Comparison of ENCODE assay signal across 17 cellular contexts in genomic region chr17:9465216-9465921, GRCh38.
DNase-seq lines count a peak whose midpoint lies in the region; ATAC-seq and TF ChIP-seq lines count a peak whose summit lies in the region.
"Had no signal": no experiment of that assay in that cellular context is flagged by ENCODE, and none has a peak within 500 bp of the region (broad histone marks: within the 10 kb centered on the region; RNA-seq: fewer than 3 reads in every experiment).

No MANE protein-coding gene starts in this region.

- intact Hi-C loops in esophagus squamous epithelium (cut with DNase I), result no loop called here

- no peak overlapping the region for H3K4me3 Mint-ChIP-seq in nephron progenitor cell
- H3K4me3 Mint-ChIP-seq: stimulated activated effector memory CD8-positive, alpha-beta T cell treated with anti-CD3 and anti-CD28 coated beads, Interleukin-12 subunit alpha, Interleukin-12 subunit beta, amount 100 ng/mL, for 72 hours had no signal

- H3K4me1 Mint-ChIP-seq in nephron progenitor cell, result peaks cover 15% of the 10 kb centered on the region

- H3K27me3 ChIP-seq in esophagus squamous epithelium, result no peaks in the 10 kb centered on the region
- H3K27me3 ChIP-seq: colonic mucosa had no signal

- DNase-seq in Ammon's horn (ENCODE audit: low spot score) (peak; percentile 19), NCI-H1694 (lab: John Stamatoyannopoulos, UW) (peak; percentile 1), esophagus squamous epithelium (lab: John Stamatoyannopoulos, UW) (no peak), nephron progenitor cell (no peak), NCI-H128 (lab: John Stamatoyannopoulos, UW; ENCODE audit: unreplicated experiment) (no peak), middle frontal gyrus (ENCODE audit: extremely low spot score, low spot score) (no peak)
- DNase-seq: activated CD4-positive, alpha-beta T cell treated with anti-CD3 and anti-CD28 coated beads, Interleukin-2, amount 50 U/mL, for 1 hour; activated gamma-delta T cell treated with Interleukin-2 at 50 U/mL for 16 hours; Calu3; colonic mucosa; stimulated activated CD4-positive, alpha-beta T cell treated with anti-CD3 and anti-CD28 coated beads, Interleukin-1b, Interleukin-23, amount 100 ng/mL, for 48 hours; T-helper 1 cell had no signal

- 55 to 58% methylated on average over 16 of the region's 16 CpGs for WGBS in esophagus squamous epithelium, 2 donors

- peaks cover 0 to 19% (median 0%) of the 10 kb centered on the region in 3 donors for H3K4me1 ChIP-seq in esophagus squamous epithelium
- H3K4me1 ChIP-seq: colonic mucosa, parathyroid adenoma had no signal

- TF ChIP-seq CTCF in esophagus squamous epithelium (IDR thresholded peaks at IDR 0.05) (peak in 2 of 6 experiments; percentile 16 to 20), nephron progenitor cell (IDR thresholded peaks at IDR 0.05) (no peak)

- no peak for ATAC-seq in GM21529 (IDR thresholded peaks at IDR 0.05; ENCODE audit: unreplicated experiment)
- no peak for ATAC-seq in GM18861 (IDR thresholded peaks at IDR 0.05; ENCODE audit: unreplicated experiment)
- ATAC-seq: GM12878 had no signal

- no peaks in the 10 kb centered on the region for H3K27me3 Mint-ChIP-seq in nephron progenitor cell (ENCODE audit: low read depth, poor library complexity)

- no peak for TF ChIP-seq POLR2A in esophagus squamous epithelium (IDR thresholded peaks at IDR 0.05)

- no peaks in the 10 kb centered on the region for H3K9me3 ChIP-seq in esophagus squamous epithelium
- H3K9me3 ChIP-seq: colonic mucosa had no signal

- H3K36me3 ChIP-seq in esophagus squamous epithelium, result no peaks in the 10 kb centered on the region
- H3K36me3 ChIP-seq: colonic mucosa had no signal

- H3K27ac ChIP-seq in esophagus squamous epithelium, result peak overlapping the region in 3 of 4 donors; percentile 14 to 68 (median 67)
- H3K27ac ChIP-seq: colonic mucosa, parathyroid adenoma had no signal

- peaks cover 12% of the 10 kb centered on the region for H3K9me3 Mint-ChIP-seq in nephron progenitor cell
- H3K9me3 Mint-ChIP-seq: stimulated activated effector memory CD8-positive, alpha-beta T cell treated with anti-CD3 and anti-CD28 coated beads, Interleukin-12 subunit alpha, Interleukin-12 subunit beta, amount 100 ng/mL, for 72 hours had no signal

- peak overlapping the region; percentile 2 for H3K27ac Mint-ChIP-seq in nephron progenitor cell
- H3K27ac Mint-ChIP-seq: stimulated activated effector memory CD8-positive, alpha-beta T cell treated with anti-CD3 and anti-CD28 coated beads, Interleukin-12 subunit alpha, Interleukin-12 subunit beta, amount 100 ng/mL, for 72 hours had no signal

- H3K36me3 Mint-ChIP-seq in nephron progenitor cell (ENCODE audit: low read depth), result peaks cover 12% of the 10 kb centered on the region
- H3K36me3 Mint-ChIP-seq: stimulated activated effector memory CD8-positive, alpha-beta T cell treated with anti-CD3 and anti-CD28 coated beads, Interleukin-12 subunit alpha, Interleukin-12 subunit beta, amount 100 ng/mL, for 72 hours had no signal

- H3K4me3 ChIP-seq in esophagus squamous epithelium, result peak overlapping the region in 2 of 4 donors; percentile 20 to 23
- H3K4me3 ChIP-seq: colonic mucosa, GM12878 had no signal

Comparison
In these comparisons a context has a peak if more than half of its experiments do, and no peak if none do; other contexts are left out.
1. DNase-seq: peak in Ammon's horn (single experiment) and NCI-H1694 (single experiment); none in esophagus squamous epithelium (single experiment), nephron progenitor cell (single experiment), NCI-H128 (single experiment) and middle frontal gyrus (single experiment).